ENCODE assay signal across 8 cellular contexts in the genomic region with DNA sequence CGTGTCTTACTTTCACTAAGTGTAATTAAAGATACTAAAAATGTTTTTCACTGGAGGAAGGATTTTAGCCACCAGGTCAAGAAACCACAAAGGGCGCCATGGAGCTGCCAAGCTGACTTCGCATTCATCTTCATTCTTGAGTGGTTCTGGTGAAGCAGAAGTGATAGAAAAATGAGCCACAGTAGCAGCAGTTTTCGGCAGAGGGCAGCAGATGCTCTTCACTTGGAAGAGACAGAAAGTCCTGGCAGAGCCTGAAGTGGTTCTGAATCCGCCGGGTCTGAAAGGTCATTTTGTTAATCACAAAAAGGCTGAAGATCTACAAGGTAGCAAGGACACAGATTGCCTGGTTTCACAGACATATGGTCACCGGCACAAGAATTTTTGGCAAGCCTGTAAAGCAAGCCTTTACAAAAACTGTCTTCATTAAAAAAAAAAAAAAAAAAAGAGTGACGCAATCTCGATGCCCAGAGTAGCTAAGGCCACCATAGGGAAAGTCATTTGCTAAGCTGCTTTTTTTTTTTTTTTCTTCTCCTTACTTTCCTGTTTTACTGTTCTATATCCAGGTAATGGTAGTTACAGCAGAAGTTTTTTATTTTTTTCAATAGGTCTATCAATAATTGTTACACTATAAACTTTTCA.
DNase-seq lines count a peak whose midpoint lies in the region; ATAC-seq, FAIRE-seq and TF ChIP-seq lines count a peak whose summit lies in the region.

No MANE protein-coding gene starts in this region.

- FAIRE-seq in A549 (lab: Jason Lieb, UNC), result peak; percentile 7

- H3K4me1 ChIP-seq in A549, result no peaks in the 10 kb centered on the region
- H3K4me1 ChIP-seq in right cardiac atrium (ENCODE audit: control insufficient read depth, insufficient read depth, low read length), result no peaks in the 10 kb centered on the region
- H3K4me1 ChIP-seq in tibial nerve, result no peaks in the 10 kb centered on the region

- DNase-seq in A549 (ENCODE audit: low read depth in 1 of 2, low spot score in 1 of 2), result peak; percentile 53 to 80
- DNase-seq in HT-29 (ENCODE audit: low spot score), result peak; percentile 27
- peak; percentile 92 for DNase-seq in SK-MEL-5 (ENCODE audit: low read depth, low spot score)
- peak in 2 of 3 donors; percentile 44 to 62 for DNase-seq in right cardiac atrium
- peak in 1 of 2 donors; percentile 9 for DNase-seq in tibial nerve (ENCODE audit: low spot score in 2 of 2)
- DNase-seq in activated CD4-positive, alpha-beta T cell treated with anti-CD3 and anti-CD28 coated beads for 1 hour, result no peak
- no peak for DNase-seq in central memory CD4-positive, alpha-beta T cell

- intact Hi-C loops in right cardiac atrium (cut with DNase I), result no loop called here

- no peaks in the 10 kb centered on the region for H3K9me3 ChIP-seq in A549
- H3K9me3 ChIP-seq in right cardiac atrium (ENCODE audit: control insufficient read depth, low read length), result no peaks in the 10 kb centered on the region
- no peaks in the 10 kb centered on the region for H3K9me3 ChIP-seq in tibial nerve

- 8% methylated on average over 9 of the region's 9 CpGs for WGBS in A549 (ENCODE audit: missing lambda C conversion rate)
- 54% methylated on average over 9 of the region's 9 CpGs for WGBS in right cardiac atrium
- WGBS in tibial nerve, 2 donors, result 45 to 46% methylated on average over 9 of the region's 9 CpGs

- H3K4me3 ChIP-seq in A549 (peak overlapping the region; percentile 29; the same call in 1 of the 3 replicates), right cardiac atrium (ENCODE audit: low read length) (peak overlapping the region; percentile 27), tibial nerve (no peak overlapping the region)

- peak overlapping the region; percentile 72 for H3K4me2 ChIP-seq in A549

- no peak for TF ChIP-seq POLR2A in A549 (IDR thresholded peaks at IDR 0.05; ENCODE audit: low read length)
- no peak for TF ChIP-seq POLR2A in tibial nerve (IDR thresholded peaks at IDR 0.05)

- no peaks in the 10 kb centered on the region for H3K27me3 ChIP-seq in right cardiac atrium (ENCODE audit: control insufficient read depth, insufficient read depth)
- H3K27me3 ChIP-seq in tibial nerve, result no peaks in the 10 kb centered on the region

- TF ChIP-seq CTCF in A549 (IDR thresholded peaks at IDR 0.05), result peak; percentile 65
- TF ChIP-seq CTCF in tibial nerve (IDR thresholded peaks at IDR 0.05), result peak in 4 of 5 experiments; percentile 13 to 25 (median 16)

- TF ChIP-seq EP300 in A549 (IDR thresholded peaks at IDR 0.05) (no peak), tibial nerve (IDR thresholded peaks at IDR 0.05) (no peak)

- in situ Hi-C loops in SK-MEL-5 (cut with HindIII; ENCODE audit: low pct_unique_long_range_greater_than_20kb, low sequenced_read_pairs), result no loop called here

- no peaks in the 10 kb centered on the region for H3K36me3 ChIP-seq in tibial nerve

- H3K27ac ChIP-seq in A549 (peak overlapping the region; percentile 56 to 76; a peak in 3 of 6 replicates), right cardiac atrium (ENCODE audit: low read length) (no peak overlapping the region), tibial nerve (no peak overlapping the region)

- peak; percentile 79 for TF ChIP-seq RAD21 in A549 (conservative IDR thresholded peaks at IDR 0.05 in 1 of 2, IDR thresholded peaks at IDR 0.05 in 1 of 2)

- CTCF ChIA-PET in A549 (lab: Yijun Ruan, JAX), result interaction anchor here (0.6 to 2.9 kb wide), 16 partner anchors 9 to 284 kb away, joined by 3 to 12 read pairs (median 4); no protein-coding TSS in a partner anchor

- POLR2A ChIA-PET in A549 (lab: Yijun Ruan, JAX), result interaction anchor here (0.6 kb wide), 1 partner anchor 701 kb away, joined by 3 read pairs; no protein-coding TSS in a partner anchor

- ATAC-seq in A549 (peak; percentile 94 to 99), right cardiac atrium (peak; percentile 50 to 52), GM19452 (IDR thresholded peaks at IDR 0.05; ENCODE audit: unreplicated experiment) (no peak)

TF ChIP-seq in A549, 52 proteins besides CTCF, POLR2A, EP300 and RAD21:
- TF ChIP-seq SMC3 (IDR thresholded peaks at IDR 0.05) (peak; percentile 73), MYC (IDR thresholded peaks at IDR 0.05; ENCODE audit: borderline replicate concordance, low read length) (no peak), CEBPB (IDR thresholded peaks at IDR 0.05) (peak; percentile 77 to 84), POLR2AphosphoS2 (conservative IDR thresholded peaks at IDR 0.05; ENCODE audit: low read length) (no peak), RFX5 (IDR thresholded peaks at IDR 0.05) (no peak), KDM1A (IDR thresholded peaks at IDR 0.05; ENCODE audit: low read depth) (no peak)

Comparison
In these comparisons a context has a peak if more than half of its experiments do, and no peak if none do; other contexts are left out.
1. DNase-seq: peak in A549 (2 of 2), HT-29 (single experiment), SK-MEL-5 (single experiment) and right cardiac atrium (2 of 3); none in activated CD4-positive, alpha-beta T cell treated with anti-CD3 and anti-CD28 coated beads for 1 hour (single experiment) and central memory CD4-positive, alpha-beta T cell (single experiment).
2. H3K27ac ChIP-seq: peak in A549 (2 of 2); none in right cardiac atrium (single experiment) and tibial nerve (0 of 4).
3. H3K4me3 ChIP-seq: peak in A549 (single experiment) and right cardiac atrium (single experiment); none in tibial nerve (0 of 4).